ENCODE assay signal across 28 cellular contexts in genomic region chr1:25756210-25756609, GRCh38. TPM values are rescaled to one million over a fixed set of nuclear protein-coding genes. Genes with fewer than 3 reads are reported as not detected.
DNase-seq lines count a peak whose midpoint lies in the region; ATAC-seq lines count a peak whose summit lies in the region.
"Had no signal": no experiment of that assay in that cellular context is flagged by ENCODE, and none has a peak within 500 bp of the region (broad histone marks: within the 10 kb centered on the region; RNA-seq: fewer than 3 reads in every experiment).

No MANE protein-coding gene starts in this region.

- H3K36me3 Mint-ChIP-seq in activated CD4-positive, alpha-beta T cell treated with anti-CD3 and anti-CD28 coated beads for 36 hours (ENCODE audit: low read depth), result peaks cover 5% of the 10 kb centered on the region
- H3K36me3 Mint-ChIP-seq in activated CD4-positive, alpha-beta T cell treated with anti-CD3 and anti-CD28 coated beads, Interleukin-2, amount 10 ng/mL, durations not matched to agents 24 days and 14 days (ENCODE audit: low read depth), result peaks cover 4% of the 10 kb centered on the region
- peaks cover under 1% of the 10 kb centered on the region for H3K36me3 Mint-ChIP-seq in T-helper 17 cell (ENCODE audit: low read depth)
- H3K36me3 Mint-ChIP-seq in activated T-helper 1 cell treated with anti-CD3 and anti-CD28 coated beads, Interleukin-12 subunit alpha, Interleukin-12 subunit beta, Interleukin-2, Interleukin-4 antibody, amounts not matched to agents 30 ng/mL and 10 ng/mL and 1 ng/mL, durations not matched to agents 14 hours and 24 hours and 36 hours (ENCODE audit: low read depth), result no peaks in the 10 kb centered on the region

- POLR2A ChIA-PET in activated CD4-positive, alpha-beta T cell treated with anti-CD3 and anti-CD28 coated beads for 36 hours (lab: Charles Lee), result no interaction called here

- H3K27ac Mint-ChIP-seq in activated CD4-positive, alpha-beta T cell treated with anti-CD3 and anti-CD28 coated beads for 36 hours, result peak overlapping the region; percentile 15
- no peak overlapping the region for H3K27ac Mint-ChIP-seq in activated CD4-positive, alpha-beta T cell treated with anti-CD3 and anti-CD28 coated beads, Interleukin-2, amount 10 ng/mL, durations not matched to agents 24 days and 14 days
- peak overlapping the region; percentile 39 for H3K27ac Mint-ChIP-seq in T-helper 17 cell
- H3K27ac Mint-ChIP-seq in activated T-helper 1 cell treated with anti-CD3 and anti-CD28 coated beads, Interleukin-12 subunit alpha, Interleukin-12 subunit beta, Interleukin-2, Interleukin-4 antibody, amounts not matched to agents 30 ng/mL and 10 ng/mL and 1 ng/mL, durations not matched to agents 14 hours and 24 hours and 36 hours, result no peak overlapping the region
- H3K27ac Mint-ChIP-seq: activated CD4-positive, alpha-beta T cell treated with anti-CD3 and anti-CD28 coated beads, Interleukin-2, amount 10 ng/mL, durations not matched to agents 7 days and 5 days; GM23338 had no signal

- no peaks in the 10 kb centered on the region for H3K27me3 Mint-ChIP-seq in activated CD4-positive, alpha-beta T cell treated with anti-CD3 and anti-CD28 coated beads for 36 hours
- H3K27me3 Mint-ChIP-seq in activated CD4-positive, alpha-beta T cell treated with anti-CD3 and anti-CD28 coated beads, Interleukin-2, amount 10 ng/mL, durations not matched to agents 24 days and 14 days, result peaks cover 13% of the 10 kb centered on the region
- H3K27me3 Mint-ChIP-seq in T-helper 17 cell, result no peaks in the 10 kb centered on the region
- peaks cover 32% of the 10 kb centered on the region for H3K27me3 Mint-ChIP-seq in activated T-helper 1 cell treated with anti-CD3 and anti-CD28 coated beads, Interleukin-12 subunit alpha, Interleukin-12 subunit beta, Interleukin-2, Interleukin-4 antibody, amounts not matched to agents 30 ng/mL and 10 ng/mL and 1 ng/mL, durations not matched to agents 14 hours and 24 hours and 36 hours (ENCODE audit: insufficient read depth)
- H3K27me3 Mint-ChIP-seq: activated CD4-positive, alpha-beta T cell treated with anti-CD3 and anti-CD28 coated beads, Interleukin-2, amount 10 ng/mL, durations not matched to agents 7 days and 5 days had no signal

- DNase-seq in activated CD4-positive, alpha-beta T cell treated with anti-CD3 and anti-CD28 coated beads for 36 hours, result no peak
- DNase-seq in activated CD4-positive, alpha-beta T cell treated with anti-CD3 and anti-CD28 coated beads, Interleukin-2, amount 10 ng/mL, durations not matched to agents 24 days and 14 days, result no peak
- peak; percentile 49 for DNase-seq in GDM1 (lab: John Stamatoyannopoulos, UW)
- no peak for DNase-seq in T-helper 17 cell
- no peak for DNase-seq in germinal center (ENCODE audit: low spot score)
- no peak for DNase-seq in NCI-H187 treated with DMSO at 0.1 percent for 48 hours (lab: John Stamatoyannopoulos, UW)
- DNase-seq in activated T-helper 1 cell treated with anti-CD3 and anti-CD28 coated beads, Interleukin-12 subunit alpha, Interleukin-12 subunit beta, Interleukin-2, Interleukin-4 antibody, amounts not matched to agents 30 ng/mL and 10 ng/mL and 1 ng/mL, durations not matched to agents 14 hours and 24 hours and 36 hours (ENCODE audit: low spot score), result no peak
- DNase-seq: activated CD4-positive, alpha-beta T cell treated with anti-CD3 and anti-CD28 coated beads, Interleukin-2, amount 10 ng/mL, durations not matched to agents 7 days and 5 days; cortex of kidney; EL; islet precursor cell; left ventricle myocardium inferior; mesenchymal stem cell; NCI-H1417 treated with DMSO at 0.1 percent for 48 hours; NCI-H2081; NCI-H226; NCI-H774; right cardiac atrium; SIG-M5; stimulated activated CD4-positive, alpha-beta T cell treated with anti-CD3 and anti-CD28 coated beads, Interleukin-1b, Interleukin-23, amount 100 ng/mL, for 48 hours; stimulated activated naive CD4-positive, alpha-beta T cell treated with Interleukin-2 at 50 U/mL for 16 hours; upper lobe of right lung; WERI-Rb-1 had no signal

- CTCF ChIA-PET in activated CD4-positive, alpha-beta T cell treated with anti-CD3 and anti-CD28 coated beads for 36 hours (lab: Charles Lee), result interaction anchor here (0.6 to 1.3 kb wide), 3 partner anchors 31 to 1811 kb away, joined by 3 to 4 read pairs (median 3); no protein-coding TSS in a partner anchor

- no peak overlapping the region for H3K4me3 Mint-ChIP-seq in activated CD4-positive, alpha-beta T cell treated with anti-CD3 and anti-CD28 coated beads for 36 hours
- H3K4me3 Mint-ChIP-seq in activated CD4-positive, alpha-beta T cell treated with anti-CD3 and anti-CD28 coated beads, Interleukin-2, amount 10 ng/mL, durations not matched to agents 24 days and 14 days, result no peak overlapping the region
- no peak overlapping the region for H3K4me3 Mint-ChIP-seq in T-helper 17 cell
- H3K4me3 Mint-ChIP-seq in activated T-helper 1 cell treated with anti-CD3 and anti-CD28 coated beads, Interleukin-12 subunit alpha, Interleukin-12 subunit beta, Interleukin-2, Interleukin-4 antibody, amounts not matched to agents 30 ng/mL and 10 ng/mL and 1 ng/mL, durations not matched to agents 14 hours and 24 hours and 36 hours, result no peak overlapping the region
- H3K4me3 Mint-ChIP-seq: activated CD4-positive, alpha-beta T cell treated with anti-CD3 and anti-CD28 coated beads, Interleukin-2, amount 10 ng/mL, durations not matched to agents 7 days and 5 days; GM23338 had no signal

- intact Hi-C loops in activated CD4-positive, alpha-beta T cell treated with anti-CD3 and anti-CD28 coated beads for 36 hours (cut with DNase I, micrococcal nuclease), result no loop called here
- intact Hi-C loops in activated CD4-positive, alpha-beta T cell treated with anti-CD3 and anti-CD28 coated beads, Interleukin-2, amount 10 ng/mL, durations not matched to agents 24 days and 14 days (cut with micrococcal nuclease), result no loop called here
- intact Hi-C loops in activated T-helper 1 cell treated with anti-CD3 and anti-CD28 coated beads, Interleukin-12 subunit alpha, Interleukin-12 subunit beta, Interleukin-2, Interleukin-4 antibody, amounts not matched to agents 30 ng/mL and 10 ng/mL and 1 ng/mL, durations not matched to agents 14 hours and 24 hours and 36 hours (cut with micrococcal nuclease), result no loop called here

- H3K4me3 ChIP-seq in iPS-15b (ENCODE audit: low read depth, low read length), result no peak overlapping the region
- H3K4me3 ChIP-seq: GM12878, GM23338, left ventricle myocardium inferior, suprapubic skin, upper lobe of right lung had no signal

- H3K27me3 ChIP-seq in iPS-15b (ENCODE audit: control insufficient read depth, insufficient read depth, low read length), result no peaks in the 10 kb centered on the region
- H3K27me3 ChIP-seq: suprapubic skin, upper lobe of right lung had no signal

- no peaks in the 10 kb centered on the region for H3K9me3 ChIP-seq in T-helper 17 cell (ENCODE audit: control insufficient read depth, low read length, poor library complexity, severe bottlenecking)
- H3K9me3 ChIP-seq in iPS-15b (ENCODE audit: control insufficient read depth, insufficient read depth, low read length), result no peaks in the 10 kb centered on the region
- H3K9me3 ChIP-seq: left ventricle myocardium inferior, suprapubic skin, upper lobe of right lung had no signal

- H3K9ac ChIP-seq in iPS-15b (ENCODE audit: low read depth, low read length), result peak overlapping the region; percentile 24

- no peaks in the 10 kb centered on the region for H3K9me3 Mint-ChIP-seq in activated CD4-positive, alpha-beta T cell treated with anti-CD3 and anti-CD28 coated beads for 36 hours (ENCODE audit: low read depth)
- no peaks in the 10 kb centered on the region for H3K9me3 Mint-ChIP-seq in activated CD4-positive, alpha-beta T cell treated with anti-CD3 and anti-CD28 coated beads, Interleukin-2, amount 10 ng/mL, durations not matched to agents 24 days and 14 days
- no peaks in the 10 kb centered on the region for H3K9me3 Mint-ChIP-seq in activated T-helper 1 cell treated with anti-CD3 and anti-CD28 coated beads, Interleukin-12 subunit alpha, Interleukin-12 subunit beta, Interleukin-2, Interleukin-4 antibody, amounts not matched to agents 30 ng/mL and 10 ng/mL and 1 ng/mL, durations not matched to agents 14 hours and 24 hours and 36 hours
- H3K9me3 Mint-ChIP-seq: activated CD4-positive, alpha-beta T cell treated with anti-CD3 and anti-CD28 coated beads, Interleukin-2, amount 10 ng/mL, durations not matched to agents 7 days and 5 days; GM23338 had no signal

- ATAC-seq in activated CD4-positive, alpha-beta T cell treated with anti-CD3 and anti-CD28 coated beads for 36 hours, result no peak
- no peak for ATAC-seq in T-helper 17 cell
- ATAC-seq: esophagus mucosa, GM12878, GM23338, right cardiac atrium, upper lobe of right lung had no signal

- peaks cover 4% of the 10 kb centered on the region for H3K4me1 ChIP-seq in iPS-15b (ENCODE audit: control insufficient read depth, insufficient read depth, low read length)
- H3K4me1 ChIP-seq: upper lobe of right lung had no signal

- peaks cover 2% of the 10 kb centered on the region for H3K36me3 ChIP-seq in iPS-15b (ENCODE audit: control insufficient read depth, insufficient read depth, low read length)
- H3K36me3 ChIP-seq: upper lobe of right lung, WERI-Rb-1 had no signal

- peaks cover 34% of the 10 kb centered on the region for H3K4me1 Mint-ChIP-seq in activated CD4-positive, alpha-beta T cell treated with anti-CD3 and anti-CD28 coated beads for 36 hours
- H3K4me1 Mint-ChIP-seq in activated CD4-positive, alpha-beta T cell treated with anti-CD3 and anti-CD28 coated beads, Interleukin-2, amount 10 ng/mL, durations not matched to agents 24 days and 14 days, result peaks cover 5% of the 10 kb centered on the region
- peaks cover 26% of the 10 kb centered on the region for H3K4me1 Mint-ChIP-seq in T-helper 17 cell
- H3K4me1 Mint-ChIP-seq in activated T-helper 1 cell treated with anti-CD3 and anti-CD28 coated beads, Interleukin-12 subunit alpha, Interleukin-12 subunit beta, Interleukin-2, Interleukin-4 antibody, amounts not matched to agents 30 ng/mL and 10 ng/mL and 1 ng/mL, durations not matched to agents 14 hours and 24 hours and 36 hours (ENCODE audit: low read depth), result peaks cover 7% of the 10 kb centered on the region

RNA-seq across cellular contexts. Expression of gene SELENON, which starts 43.8 kb away (rescaled TPM):
- total RNA-seq in activated CD4-positive, alpha-beta T cell treated with anti-CD3 and anti-CD28 coated beads for 36 hours, result 10 to 100 TPM; 31.5 to 33.5 TPM
- total RNA-seq in activated CD4-positive, alpha-beta T cell treated with anti-CD3 and anti-CD28 coated beads, Interleukin-2, amount 10 ng/mL, durations not matched to agents 24 days and 14 days, result 8.2 and 9.9 TPM in 2 replicates
- total RNA-seq in T-helper 17 cell, result 10 to 100 TPM; 24.5 to 25.2 TPM
- 5.2 and 5.3 TPM in 2 replicates for total RNA-seq in activated T-helper 1 cell treated with anti-CD3 and anti-CD28 coated beads, Interleukin-12 subunit alpha, Interleukin-12 subunit beta, Interleukin-2, Interleukin-4 antibody, amounts not matched to agents 30 ng/mL and 10 ng/mL and 1 ng/mL, durations not matched to agents 14 hours and 24 hours and 36 hours

Comparison
In these comparisons a context has a peak if more than half of its experiments do, and no peak if none do; other contexts are left out.
1. H3K27ac Mint-ChIP-seq: peak in activated CD4-positive, alpha-beta T cell treated with anti-CD3 and anti-CD28 coated beads for 36 hours (single experiment) and T-helper 17 cell (single experiment); none in activated CD4-positive, alpha-beta T cell treated with anti-CD3 and anti-CD28 coated beads, Interleukin-2, amount 10 ng/mL, durations not matched to agents 24 days and 14 days (single experiment) and activated T-helper 1 cell treated with anti-CD3 and anti-CD28 coated beads, Interleukin-12 subunit alpha, Interleukin-12 subunit beta, Interleukin-2, Interleukin-4 antibody, amounts not matched to agents 30 ng/mL and 10 ng/mL and 1 ng/mL, durations not matched to agents 14 hours and 24 hours and 36 hours (single experiment).